ENCODE assay signal across 8 cellular contexts in genomic region chr7:30505174-30505697, GRCh38. TPM values are rescaled to one million over a fixed set of nuclear protein-coding genes. Genes with fewer than 3 reads are reported as not detected.
A peak's percentile ranks its signal among the peaks of the same experiment; 100 is the strongest.
DNase-seq lines count a peak whose midpoint lies in the region; ATAC-seq, FAIRE-seq and TF ChIP-seq lines count a peak whose summit lies in the region.

No MANE protein-coding gene starts in this region.

- H3K36me3 ChIP-seq in small intestine (ENCODE audit: control insufficient read depth in 2 of 2, insufficient read depth in 2 of 2, low read length in 2 of 2) = no peaks in the 10 kb centered on the region

- POLR2A ChIA-PET in AG04450 (lab: Yijun Ruan, JAX) = no interaction called here

- H3K4me3 ChIP-seq in AG04450 (ENCODE audit: low read depth, low read length) (peak overlapping the region; percentile 98), small intestine (ENCODE audit: low read depth in 1 of 2, low read length in 2 of 2) (peak overlapping the region; percentile 45 to 79)

- FAIRE-seq in small intestine (lab: Jason Lieb, UNC) = no peak

- CTCF ChIA-PET in AG04450 (lab: Charles Lee) = interaction anchor here (0.6 to 1.1 kb wide), 3 partner anchors 11 to 59 kb away, joined by 3 to 4 read pairs (median 3); partner anchors contain the start of gene NOD1

- H3K9me3 ChIP-seq in AG04450 (ENCODE audit: control insufficient read depth, insufficient read depth, low read length) (peaks cover 5% of the 10 kb centered on the region; the same call in 1 of the 2 replicates), small intestine (ENCODE audit: control insufficient read depth, low read depth) (no peaks in the 10 kb centered on the region)

- H3K27ac ChIP-seq in AG04450 (ENCODE audit: low read depth, low read length) (peak overlapping the region; percentile 39), foreskin keratinocyte (peak overlapping the region; percentile 61), small intestine (ENCODE audit: low read depth in 1 of 2, low read length in 1 of 2) (peak overlapping the region; percentile 71 to 79)

- H3K4me1 ChIP-seq in foreskin keratinocyte (peaks cover 31% of the 10 kb centered on the region), small intestine (ENCODE audit: control insufficient read depth in 2 of 2, insufficient read depth in 1 of 2, low read depth in 1 of 2, low read length in 1 of 2) (peaks cover 3 to 5% of the 10 kb centered on the region in 2 donors)

- WGBS in small intestine, 3 donors = 4 to 14% (median 6%) methylated on average over 19 of the region's 19 CpGs

- no peak for DNase-seq in AG04450 (ENCODE audit: low read depth, low spot score)
- DNase-seq in foreskin keratinocyte = no peak
- DNase-seq in small intestine = no peak
- DNase-seq in NCI-H2107 (lab: John Stamatoyannopoulos, UW) = no peak
- no peak for DNase-seq in NCI-H1436 (lab: John Stamatoyannopoulos, UW)
- DNase-seq in COLO829 (ENCODE audit: low spot score) = no peak

- TF ChIP-seq CTCF in AG04450 (IDR thresholded peaks at IDR 0.05; ENCODE audit: low read depth, low read length) (peak; percentile 6; the same call in 1 of the 2 replicates), foreskin keratinocyte (conservative IDR thresholded peaks at IDR 0.05) (peak; percentile 25)

- ATAC-seq in GM21825 (IDR thresholded peaks at IDR 0.05; ENCODE audit: unreplicated experiment) (peak; percentile 20), SK-N-SH treated with all-trans-retinoic acid at 6 μM for 48 hours (peak; percentile 42), foreskin keratinocyte (peak; percentile 25)

- H3K27me3 ChIP-seq in AG04450 (ENCODE audit: control insufficient read depth, insufficient read depth, low read length) (no peaks in the 10 kb centered on the region), foreskin keratinocyte (no peaks in the 10 kb centered on the region), small intestine (ENCODE audit: control insufficient read depth in 2 of 2, insufficient read depth in 2 of 2, low read length in 2 of 2) (no peaks in the 10 kb centered on the region)

TF ChIP-seq in SK-N-SH treated with all-trans-retinoic acid at 6 μM for 48 hours, 23 proteins besides CTCF, POLR2A, EP300 and RAD21:
- TF ChIP-seq TOX (CRISPR knock-in tag; IDR thresholded peaks at IDR 0.05; ENCODE audit: borderline replicate concordance) (no peak), ZFP3 (CRISPR knock-in tag; IDR thresholded peaks at IDR 0.05) (peak; percentile 77), GLIS3 (CRISPR knock-in tag; IDR thresholded peaks at IDR 0.05) (peak; percentile 45; the same call in 1 of the 2 replicates), CSDC2 (CRISPR knock-in tag; IDR thresholded peaks at IDR 0.05) (no peak)

RNA-seq across cellular contexts. Expression of gene GGCT, which starts 0.6 kb away (rescaled TPM):
- polyA plus RNA-seq in AG04450 (2011; rRNA removed) (19.8 and 24.4 TPM in 2 replicates), foreskin keratinocyte (71.8 and 85.7 TPM in 2 replicates), small intestine (100 to 1,000 TPM in 1 of 3 donors, 10 to 100 TPM in 2; 57.3 to 105 (median 73.4) TPM)
- 4.9 and 5.5 TPM in 2 replicates for polyA minus RNA-seq in AG04450 (2011; rRNA and poly(A)+ RNA removed)
- total RNA-seq in foreskin keratinocyte = 62.7 and 78.3 TPM in 2 replicates

RNA-seq across cellular contexts. Expression of gene NOD1, which starts 26.7 kb away (rescaled TPM):
- polyA plus RNA-seq in AG04450 (2011; rRNA removed) = 3.3 and 3.5 TPM in 2 replicates
- 4.0 and 5.4 TPM in 2 replicates for polyA minus RNA-seq in AG04450 (2011; rRNA and poly(A)+ RNA removed)
- total RNA-seq in foreskin keratinocyte = 5.7 and 5.9 TPM in 2 replicates
- polyA plus RNA-seq in foreskin keratinocyte = 2.6 and 2.9 TPM in 2 replicates
- polyA plus RNA-seq in small intestine = 1 to 10 TPM; 3.4 to 8.9 (median 3.8) TPM
